ENCODE assay signal across 1 cellular context in the genomic region with DNA sequence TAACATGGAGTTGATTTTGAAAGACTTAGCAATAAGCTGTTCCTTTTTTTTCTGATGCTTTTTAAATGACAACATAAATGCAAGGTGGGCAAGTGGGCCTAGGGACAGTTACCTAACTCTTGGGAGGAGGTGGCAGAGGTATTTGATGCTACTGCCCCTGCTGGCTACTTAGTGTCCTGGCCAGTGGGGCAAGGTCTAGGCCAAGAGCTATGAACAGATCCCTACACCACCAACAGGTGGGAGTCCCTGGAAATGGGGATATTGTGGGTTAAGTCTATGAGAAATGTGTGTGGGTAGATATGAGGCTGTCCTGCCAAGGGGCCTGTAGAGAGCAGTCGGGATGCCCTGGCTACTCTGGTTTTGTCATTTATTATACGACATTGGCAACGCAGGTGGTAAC.
TF ChIP-seq lines count a peak whose summit lies in the region.

No MANE protein-coding gene starts in this region.

TF ChIP-seq in HCT116, 20 proteins besides CTCF, POLR2A, EP300 and RAD21 (continued from another document):
- TF ChIP-seq POLR2AphosphoS5 (IDR thresholded peaks at IDR 0.05; ENCODE audit: low read depth, low read length) = no peak
- no peak for TF ChIP-seq ATF3 (IDR thresholded peaks at IDR 0.05)
- no peak for TF ChIP-seq SRF (IDR thresholded peaks at IDR 0.05; ENCODE audit: low read depth)
- TF ChIP-seq TCF7L2 (IDR thresholded peaks at IDR 0.05; ENCODE audit: borderline replicate concordance, extremely low read depth, insufficient read depth, insufficient read length) = no peak
- no peak for TF ChIP-seq EZH2 (IDR thresholded peaks at IDR 0.05)
